In genomic region chr21:37341254-37341960, GRCh38 we compare ENCODE assay signal across 1 cellular context.
TF ChIP-seq lines count a peak whose summit lies in the region.

No MANE protein-coding gene starts in this region.

TF ChIP-seq in SK-N-SH, 30 proteins besides CTCF, POLR2A, EP300 and RAD21 (continued from another document):
- TF ChIP-seq ELF1 (IDR thresholded peaks at IDR 0.05) (0 out of 2 replicates have a peak, but pooled peaks have one; percentile 29), YY1 (IDR thresholded peaks at IDR 0.05; ENCODE audit: low read depth) (no peak), TEAD4 (IDR thresholded peaks at IDR 0.05; ENCODE audit: borderline replicate concordance, insufficient read depth) (peak; percentile 47; the same call in 1 of the 2 replicates), USF1 (IDR thresholded peaks at IDR 0.05; ENCODE audit: borderline replicate concordance, low read depth) (no peak), GABPA (IDR thresholded peaks at IDR 0.05; ENCODE audit: low read depth) (0 out of 2 replicates have a peak, but pooled peaks have one; percentile 16)
